Comparison of ENCODE assay signal across 9 cellular contexts in genomic region chr5:96433066-96433447, GRCh38. TPM values are rescaled to one million over a fixed set of nuclear protein-coding genes. Genes with fewer than 3 reads are reported as not detected.
DNase-seq lines count a peak whose midpoint lies in the region; TF ChIP-seq lines count a peak whose summit lies in the region.
"Had no signal": no experiment of that assay in that cellular context is flagged by ENCODE, and none has a peak within 500 bp of the region (broad histone marks: within the 10 kb centered on the region; RNA-seq: fewer than 3 reads in every experiment).

Gene PCSK1, minus strand, starts transcription at chr5:96433248. Its CDS starts 206 bp downstream, at chr5:96433042.

- H3K4me3 ChIP-seq in ACC112 (ENCODE audit: low read depth, low read length): peak within 1 kb of the TSS; percentile 71
- peak within 1 kb of the TSS; percentile 81 for H3K4me3 ChIP-seq in HUES48 (ENCODE audit: low read depth, low read length)

- H3K9me3 Mint-ChIP-seq in HFFc6: no peaks in the 10 kb centered on the region

- H3K36me3 ChIP-seq in ACC112 (ENCODE audit: insufficient read depth, low read length) (no peaks in the 10 kb centered on the region), HUES48 (ENCODE audit: control insufficient read depth, insufficient read depth, low read length) (no peaks in the 10 kb centered on the region)

- peaks cover 19% of the 10 kb centered on the region for H3K4me1 Mint-ChIP-seq in HFFc6 (ENCODE audit: low read depth)

- TF ChIP-seq CTCF in HFFc6 (IDR thresholded peaks at IDR 0.05): no peak

- in situ Hi-C loops in ACHN (cut with HindIII; ENCODE audit: low pct_ligation_motif_present, low pct_unique_long_range_greater_than_20kb, low sequenced_read_pairs): no loop called here

- H3K27me3 ChIP-seq in ACC112 (ENCODE audit: insufficient read depth, low read length) (peaks cover 41% of the 10 kb centered on the region), HUES48 (ENCODE audit: control insufficient read depth, insufficient read depth, low read length) (peaks cover 62% of the 10 kb centered on the region)

- no peaks in the 10 kb centered on the region; the same call in 1 of the 2 replicates for H3K36me3 Mint-ChIP-seq in HFFc6 (ENCODE audit: low read depth)

- H3K4me1 ChIP-seq in ACC112 (ENCODE audit: control insufficient read depth, insufficient read depth, low read length, unreplicated experiment): peaks cover 15% of the 10 kb centered on the region
- peaks cover 21% of the 10 kb centered on the region for H3K4me1 ChIP-seq in HUES48 (ENCODE audit: control insufficient read depth, insufficient read depth, low read length)
- H3K4me1 ChIP-seq: Caco-2 had no signal

- H3K4me3 Mint-ChIP-seq in HFFc6: no peak within 1 kb of the TSS

- H3K79me2 ChIP-seq in ACC112 (ENCODE audit: control insufficient read depth, insufficient read depth, low read length, unreplicated experiment): no peaks in the 10 kb centered on the region

- peak within 1 kb of the TSS; percentile 56 for H2AFZ ChIP-seq in ACC112 (ENCODE audit: low read length, unreplicated experiment)

- peak; percentile 99 for DNase-seq in SHP77 treated with DMSO at 0.1 percent for 48 hours (lab: John Stamatoyannopoulos, UW)
- peak; percentile 10 for DNase-seq in left kidney (ENCODE audit: low read depth, low spot score)
- no peak for DNase-seq in activated CD8-positive, alpha-beta memory T cell treated with anti-CD3 and anti-CD28 coated beads, Interleukin-2, amount 50 U/mL, for 4 hours
- DNase-seq in HFFc6: no peak
- no peak for DNase-seq in ACHN
- no peak for DNase-seq in GM19238 (ENCODE audit: insufficient read length, low spot score)
- DNase-seq: Caco-2 had no signal

- H3K27ac ChIP-seq in ACC112 (ENCODE audit: low read depth, low read length) (peak within 1 kb of the TSS; percentile 70), HUES48 (ENCODE audit: low read depth, low read length) (peak within 1 kb of the TSS; percentile 56)

- H3K9ac ChIP-seq in HUES48 (ENCODE audit: low read depth, low read length): peak within 1 kb of the TSS; percentile 38; the same call in 1 of the 2 replicates

- H3K27ac Mint-ChIP-seq in HFFc6: no peak within 1 kb of the TSS

- peaks cover 43% of the 10 kb centered on the region for H3K27me3 Mint-ChIP-seq in HFFc6 (ENCODE audit: insufficient read depth)

- H3K9me3 ChIP-seq in HUES48 (ENCODE audit: control insufficient read depth, insufficient read depth, low read length): no peaks in the 10 kb centered on the region
- H3K9me3 ChIP-seq: Caco-2 had no signal

RNA-seq across cellular contexts. Expression of gene PCSK1, which starts in this region (rescaled TPM):
- total RNA-seq in HFFc6 (2021; fragmentation: NEBNext Ultra II Directional; extraction: Animal tissue kit (Norgen Biotek cat#: 25700)): not detected

Comparison
In these comparisons a context has a peak if more than half of its experiments do, and no peak if none do; other contexts are left out.
1. DNase-seq: peak in SHP77 treated with DMSO at 0.1 percent for 48 hours (single experiment) and left kidney (single experiment); none in activated CD8-positive, alpha-beta memory T cell treated with anti-CD3 and anti-CD28 coated beads, Interleukin-2, amount 50 U/mL, for 4 hours (single experiment), HFFc6 (single experiment), ACHN (single experiment) and GM19238 (single experiment).